Comparison of ENCODE assay signal across 8 cellular contexts in genomic region chr7:155815332-155816191, GRCh38.
A peak's percentile ranks its signal among the peaks of the same experiment; 100 is the strongest.
DNase-seq lines count a peak whose midpoint lies in the region; TF ChIP-seq lines count a peak whose summit lies in the region.

No MANE protein-coding gene starts in this region.

- H4K20me1 ChIP-seq in MM.1S (ENCODE audit: insufficient read depth, low read length), result no peaks in the 10 kb centered on the region

- in situ Hi-C loops in HAP-1 (cut with MboI; ENCODE audit: low sequenced_read_pairs), result loop anchor here (10.0 to 25.0 kb wide), 3 partner anchors 347 to 997 kb away; no protein-coding TSS in a partner anchor

- H3K79me2 ChIP-seq in MM.1S (ENCODE audit: low read length) (no peaks in the 10 kb centered on the region), parathyroid adenoma (no peaks in the 10 kb centered on the region)

- peaks cover 27% of the 10 kb centered on the region for H3K27me3 ChIP-seq in HAP-1 (ENCODE audit: low read depth)
- H3K27me3 ChIP-seq in MM.1S (replicated peaks; ENCODE audit: insufficient read depth, low read length), result peaks cover 83% of the 10 kb centered on the region
- peaks cover 11% of the 10 kb centered on the region for H3K27me3 ChIP-seq in parathyroid adenoma (ENCODE audit: control insufficient read depth, insufficient read depth, low read length)

- no peak overlapping the region for H2AFZ ChIP-seq in MM.1S (ENCODE audit: low read length)
- no peak overlapping the region for H2AFZ ChIP-seq in parathyroid adenoma

- no peak for TF ChIP-seq POLR2A in erythroblast (IDR thresholded peaks at IDR 0.05; ENCODE audit: low read length)

- H3K9ac ChIP-seq in MM.1S (ENCODE audit: low read length) (no peak overlapping the region), parathyroid adenoma (no peak overlapping the region)

- H3K27ac ChIP-seq in MM.1S (ENCODE audit: low read length) (no peak overlapping the region), parathyroid adenoma (no peak overlapping the region), coronary artery (no peak overlapping the region)

- no peaks in the 10 kb centered on the region for H3K9me3 ChIP-seq in HAP-1
- H3K9me3 ChIP-seq in MM.1S (replicated peaks; ENCODE audit: insufficient read depth, low read length), result no peaks in the 10 kb centered on the region
- no peaks in the 10 kb centered on the region for H3K9me3 ChIP-seq in parathyroid adenoma (ENCODE audit: control insufficient read depth, low read length)

- no peaks in the 10 kb centered on the region for H3K36me3 ChIP-seq in HAP-1 (replicated peaks)
- no peaks in the 10 kb centered on the region for H3K36me3 ChIP-seq in MM.1S (replicated peaks; ENCODE audit: insufficient read depth, low read length)
- H3K36me3 ChIP-seq in parathyroid adenoma (ENCODE audit: control insufficient read depth, insufficient read depth, low read length), result no peaks in the 10 kb centered on the region

- TF ChIP-seq CTCF in MM.1S (IDR thresholded peaks at IDR 0.05; ENCODE audit: low read length) (peak; percentile 82), parathyroid adenoma (IDR thresholded peaks at IDR 0.05) (peak; percentile 61), coronary artery (IDR thresholded peaks at IDR 0.05) (no peak)

- H3K4me1 ChIP-seq in HAP-1, result no peaks in the 10 kb centered on the region
- no peaks in the 10 kb centered on the region for H3K4me1 ChIP-seq in MM.1S (ENCODE audit: low read length)
- no peaks in the 10 kb centered on the region for H3K4me1 ChIP-seq in parathyroid adenoma

- H3K4me3 ChIP-seq in HAP-1 (no peak overlapping the region), MM.1S (ENCODE audit: low read length) (no peak overlapping the region), parathyroid adenoma (ENCODE audit: low read depth, low read length) (no peak overlapping the region), coronary artery (no peak overlapping the region)

- peak overlapping the region; percentile 48; the same call in 1 of the 2 replicates for H3K4me2 ChIP-seq in MM.1S (ENCODE audit: low read depth, low read length)
- H3K4me2 ChIP-seq in parathyroid adenoma (ENCODE audit: low read length), result no peak overlapping the region

- peak; percentile 3 for DNase-seq in SKM-1 treated with dmso at 0.1 percent for 144 hours (lab: John Stamatoyannopoulos, UW; ENCODE audit: unreplicated experiment)
- DNase-seq in SKM-1 (lab: John Stamatoyannopoulos, UW; ENCODE audit: unreplicated experiment), result no peak
- peak; percentile 25 to 83 for DNase-seq in HAP-1 (ENCODE audit: low spot score in 2 of 2)
- DNase-seq in MM.1S, result peak; percentile 72
- DNase-seq in activated CD8-positive, alpha-beta memory T cell treated with anti-CD3 and anti-CD28 coated beads for 4 hours (ENCODE audit: low read depth in 2 of 2), result peak; percentile 16 to 29
- DNase-seq in erythroblast (lab: John Stamatoyannopoulos, UW), result peak; percentile 9 to 43
- no peak for DNase-seq in coronary artery (ENCODE audit: low spot score)

- no peaks in the 10 kb centered on the region for H3K9me2 ChIP-seq in MM.1S (replicated peaks; ENCODE audit: insufficient read depth, low read length)

- H3F3A ChIP-seq in MM.1S (ENCODE audit: insufficient read depth, low read length), result no peaks in the 10 kb centered on the region

Comparison
In these comparisons a context has a peak if more than half of its experiments do, and no peak if none do; other contexts are left out.
1. DNase-seq: peak in SKM-1 treated with dmso at 0.1 percent for 144 hours (single experiment), HAP-1 (2 of 2), MM.1S (single experiment), activated CD8-positive, alpha-beta memory T cell treated with anti-CD3 and anti-CD28 coated beads for 4 hours (2 of 2) and erythroblast (2 of 2); none in SKM-1 (single experiment) and coronary artery (single experiment).